ENCODE assay signal across 8 cellular contexts in the genomic region with DNA sequence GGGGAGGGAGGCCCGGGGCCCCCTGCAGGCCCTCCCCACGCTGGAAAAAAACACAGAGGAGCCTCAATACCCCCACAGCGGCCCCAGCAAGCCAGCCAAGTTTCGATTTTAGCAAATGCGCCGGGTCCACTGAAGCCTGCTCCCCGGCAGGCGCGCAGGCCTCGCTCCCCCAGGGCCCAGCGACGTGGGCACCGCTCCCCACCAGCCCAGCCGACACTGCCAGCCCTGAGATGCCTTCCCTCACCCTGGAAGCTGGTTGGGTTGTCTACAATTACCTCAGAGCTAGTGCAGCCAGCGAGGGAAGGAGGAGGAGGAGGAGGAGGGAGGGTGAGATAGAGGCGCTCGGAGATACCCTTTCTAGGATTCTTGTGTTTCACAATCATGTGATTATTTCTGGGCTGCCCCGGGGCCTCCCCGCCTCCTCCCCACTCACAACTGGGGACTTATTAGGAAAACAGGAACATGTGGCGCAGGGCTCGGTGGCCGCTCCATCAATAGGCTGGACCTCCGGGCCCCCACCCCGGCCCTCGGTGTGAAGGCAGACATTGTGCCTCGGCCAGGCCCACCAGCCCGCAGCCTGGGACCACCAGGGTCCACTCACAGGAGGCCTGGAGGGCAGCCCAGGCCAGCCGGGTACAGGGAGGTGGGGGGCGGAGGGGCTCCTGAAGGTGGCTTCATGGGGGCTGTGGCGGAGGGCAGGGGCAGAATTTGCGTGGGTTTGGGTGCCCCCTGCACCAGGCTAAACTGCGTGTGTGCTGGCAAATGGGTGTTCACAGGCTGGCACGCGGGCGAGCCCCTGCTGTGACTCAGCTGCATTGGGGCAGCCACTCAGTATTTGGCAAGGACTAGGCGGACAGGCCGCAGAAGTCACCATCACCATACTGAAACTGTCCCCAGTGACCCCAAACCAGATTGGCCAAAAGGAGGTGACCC.
A peak's percentile ranks its signal among the peaks of the same experiment; 100 is the strongest.
DNase-seq lines count a peak whose midpoint lies in the region; ATAC-seq and TF ChIP-seq lines count a peak whose summit lies in the region.

No MANE protein-coding gene starts in this region.

- intact Hi-C loops in left ventricle myocardium superior (cut with micrococcal nuclease) = no loop called here

- ATAC-seq in GM21381 (IDR thresholded peaks at IDR 0.05; ENCODE audit: unreplicated experiment) = peak; percentile 34
- ATAC-seq in left ventricle myocardium superior = peak; percentile 78

- peak; percentile 68 for DNase-seq in AG09319 (ENCODE audit: extremely low read depth, low read depth)
- DNase-seq in RPMI7951 (ENCODE audit: low read depth) = peak; percentile 86
- peak; percentile 39 for DNase-seq in activated naive CD4-positive, alpha-beta T cell treated with anti-CD3 and anti-CD28 coated beads, Interleukin-2, amount 50 U/mL, for 16 hours
- DNase-seq in left ventricle myocardium superior = peak; percentile 85
- peak; percentile 19 to 36 for DNase-seq in stimulated activated CD4-positive, alpha-beta T cell treated with anti-CD3 and anti-CD28 coated beads, Interleukin-15, amount 100 ng/mL, for 1 hour (ENCODE audit: low read depth in 1 of 2, low spot score in 1 of 2)
- DNase-seq in NCI-H1417 (lab: John Stamatoyannopoulos, UW) = no peak
- DNase-seq in SK-N-DZ (ENCODE audit: low spot score) = no peak

- no peak for TF ChIP-seq CTCF in AG09319 (IDR thresholded peaks at IDR 0.05; ENCODE audit: low read depth, low read length)

Comparison
In these comparisons a context has a peak if more than half of its experiments do, and no peak if none do; other contexts are left out.
1. DNase-seq: peak in AG09319 (single experiment), RPMI7951 (single experiment), activated naive CD4-positive, alpha-beta T cell treated with anti-CD3 and anti-CD28 coated beads, Interleukin-2, amount 50 U/mL, for 16 hours (single experiment), left ventricle myocardium superior (single experiment) and stimulated activated CD4-positive, alpha-beta T cell treated with anti-CD3 and anti-CD28 coated beads, Interleukin-15, amount 100 ng/mL, for 1 hour (2 of 2); none in NCI-H1417 (0 of 3) and SK-N-DZ (single experiment).